In the genomic region with DNA sequence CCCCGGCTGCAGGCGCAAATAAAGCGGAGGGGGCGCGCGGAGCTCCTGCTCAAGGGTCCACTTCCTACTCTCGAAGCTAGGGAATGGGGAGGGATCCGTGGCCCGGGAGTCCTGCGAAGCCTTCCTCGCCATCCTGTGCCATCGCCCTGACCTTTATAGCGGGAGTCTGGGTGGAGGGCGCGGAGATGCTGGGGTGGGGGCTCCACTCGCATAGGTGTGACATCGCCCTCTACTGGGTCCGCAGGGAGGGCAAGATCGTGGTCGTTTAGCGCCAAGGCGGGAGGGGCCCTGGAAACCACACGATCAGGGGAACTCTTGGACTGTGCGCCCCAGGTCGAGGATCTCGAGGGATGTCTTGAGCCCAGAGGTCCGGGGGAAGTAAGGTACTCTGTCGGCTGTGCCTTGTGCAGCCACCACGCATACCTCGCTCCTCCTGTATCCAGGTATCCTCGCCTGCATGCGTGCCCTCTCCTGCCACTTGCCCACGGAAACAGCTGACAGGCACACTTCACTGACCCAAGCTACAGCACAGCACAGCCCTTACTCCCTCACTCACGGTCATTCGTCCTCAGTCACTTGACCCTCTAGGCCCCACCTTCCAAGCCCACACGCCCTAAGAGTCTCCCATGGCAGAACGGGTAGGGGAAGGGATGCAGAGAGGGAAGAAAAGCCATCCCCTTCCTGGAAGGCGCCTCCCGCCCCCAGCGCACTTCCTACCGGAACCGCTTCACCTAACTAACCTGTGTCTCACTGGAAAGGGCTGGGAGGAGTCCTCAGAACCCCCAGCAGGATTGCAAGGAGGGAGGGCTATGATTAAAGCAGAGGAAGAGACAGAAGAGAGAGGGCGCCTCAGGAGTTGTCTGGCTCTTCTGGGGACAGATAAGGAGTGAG, we compare ENCODE assay signal across 8 cellular contexts. TPM values are rescaled to one million over a fixed set of nuclear protein-coding genes. Genes with fewer than 3 reads are reported as not detected.
A peak's percentile ranks its signal among the peaks of the same experiment; 100 is the strongest.
DNase-seq lines count a peak whose midpoint lies in the region; ATAC-seq and TF ChIP-seq lines count a peak whose summit lies in the region.

No MANE protein-coding gene starts in this region.

- no peaks in the 10 kb centered on the region for H4K20me1 ChIP-seq in neural cell (ENCODE audit: insufficient read depth)

- no peak overlapping the region for H2AFZ ChIP-seq in neural cell (ENCODE audit: low read depth, low read length)

- TF ChIP-seq RAD21 in neural cell (conservative IDR thresholded peaks at IDR 0.05), result no peak

- H3K79me2 ChIP-seq in neural cell (replicated peaks; ENCODE audit: insufficient read depth, low read length), result no peaks in the 10 kb centered on the region

- ATAC-seq in HG02870 (IDR thresholded peaks at IDR 0.05; ENCODE audit: unreplicated experiment), result no peak
- ATAC-seq in HG03565 (IDR thresholded peaks at IDR 0.05; ENCODE audit: unreplicated experiment), result no peak

- H3K4me3 ChIP-seq in BE2C (ENCODE audit: low read depth, low read length) (peak overlapping the region; percentile 43), epithelial cell of proximal tubule (ENCODE audit: low read depth, low read length) (peak overlapping the region; percentile 66), neural cell (ENCODE audit: low read length) (peak overlapping the region; percentile 48)

- H3K4me2 ChIP-seq in neural cell (ENCODE audit: low read length), result no peak overlapping the region

- TF ChIP-seq CTCF in BE2C (IDR thresholded peaks at IDR 0.05; ENCODE audit: low read depth, low read length) (peak; percentile 51), epithelial cell of proximal tubule (conservative IDR thresholded peaks at IDR 0.05; ENCODE audit: low read depth, low read length) (peak; percentile 44), neural cell (IDR thresholded peaks at IDR 0.05; ENCODE audit: poor library complexity, severe bottlenecking) (peak; percentile 58)

- no peaks in the 10 kb centered on the region for H3K27me3 ChIP-seq in BE2C
- H3K27me3 ChIP-seq in neural cell (ENCODE audit: insufficient read depth, low read depth, low read length), result no peaks in the 10 kb centered on the region

- H3K36me3 ChIP-seq in BE2C, result peaks cover 12% of the 10 kb centered on the region; the same call in 1 of the 2 replicates
- no peaks in the 10 kb centered on the region for H3K36me3 ChIP-seq in neural cell (ENCODE audit: insufficient read depth, low read length)

- in situ Hi-C loops in G401 (cut with HindIII; ENCODE audit: low sequenced_read_pairs), result no loop called here

- H3K9me2 ChIP-seq in neural cell (ENCODE audit: insufficient read depth, low read length), result no peaks in the 10 kb centered on the region

- H3K9me3 ChIP-seq in BE2C (no peaks in the 10 kb centered on the region), neural cell (ENCODE audit: low read length) (no peaks in the 10 kb centered on the region)

- TF ChIP-seq EP300 in neural cell (conservative IDR thresholded peaks at IDR 0.05; ENCODE audit: poor library complexity, severe bottlenecking), result no peak

- H3K27ac ChIP-seq in neural cell (ENCODE audit: low read length), result no peak overlapping the region

- peaks cover 6% of the 10 kb centered on the region for H3K4me1 ChIP-seq in BE2C

- H3F3A ChIP-seq in neural cell (ENCODE audit: insufficient read depth, low read length, poor library complexity, severe bottlenecking), result no peaks in the 10 kb centered on the region

- DNase-seq in BE2C, result peak; percentile 43
- DNase-seq in NCI-H1092 (lab: John Stamatoyannopoulos, UW), result peak; percentile 43
- DNase-seq in epithelial cell of proximal tubule (ENCODE audit: low read depth), result no peak
- DNase-seq in G401 (ENCODE audit: low spot score), result no peak
- DNase-seq in HPDE6-E6E7 (ENCODE audit: extremely low spot score), result no peak

- peak overlapping the region; percentile 41 for H3K9ac ChIP-seq in neural cell (ENCODE audit: low read length)

TF ChIP-seq in neural cell, 6 proteins besides CTCF, POLR2A, EP300 and RAD21:
- TF ChIP-seq MXI1 (conservative IDR thresholded peaks at IDR 0.05; ENCODE audit: poor library complexity, severe bottlenecking), result no peak
- TF ChIP-seq EZH2 (IDR thresholded peaks at IDR 0.05; ENCODE audit: borderline replicate concordance, insufficient read depth, low read length, poor library complexity, severe bottlenecking), result no peak
- TF ChIP-seq SMC3 (conservative IDR thresholded peaks at IDR 0.05; ENCODE audit: poor library complexity), result no peak
- TF ChIP-seq, protein P1, sequence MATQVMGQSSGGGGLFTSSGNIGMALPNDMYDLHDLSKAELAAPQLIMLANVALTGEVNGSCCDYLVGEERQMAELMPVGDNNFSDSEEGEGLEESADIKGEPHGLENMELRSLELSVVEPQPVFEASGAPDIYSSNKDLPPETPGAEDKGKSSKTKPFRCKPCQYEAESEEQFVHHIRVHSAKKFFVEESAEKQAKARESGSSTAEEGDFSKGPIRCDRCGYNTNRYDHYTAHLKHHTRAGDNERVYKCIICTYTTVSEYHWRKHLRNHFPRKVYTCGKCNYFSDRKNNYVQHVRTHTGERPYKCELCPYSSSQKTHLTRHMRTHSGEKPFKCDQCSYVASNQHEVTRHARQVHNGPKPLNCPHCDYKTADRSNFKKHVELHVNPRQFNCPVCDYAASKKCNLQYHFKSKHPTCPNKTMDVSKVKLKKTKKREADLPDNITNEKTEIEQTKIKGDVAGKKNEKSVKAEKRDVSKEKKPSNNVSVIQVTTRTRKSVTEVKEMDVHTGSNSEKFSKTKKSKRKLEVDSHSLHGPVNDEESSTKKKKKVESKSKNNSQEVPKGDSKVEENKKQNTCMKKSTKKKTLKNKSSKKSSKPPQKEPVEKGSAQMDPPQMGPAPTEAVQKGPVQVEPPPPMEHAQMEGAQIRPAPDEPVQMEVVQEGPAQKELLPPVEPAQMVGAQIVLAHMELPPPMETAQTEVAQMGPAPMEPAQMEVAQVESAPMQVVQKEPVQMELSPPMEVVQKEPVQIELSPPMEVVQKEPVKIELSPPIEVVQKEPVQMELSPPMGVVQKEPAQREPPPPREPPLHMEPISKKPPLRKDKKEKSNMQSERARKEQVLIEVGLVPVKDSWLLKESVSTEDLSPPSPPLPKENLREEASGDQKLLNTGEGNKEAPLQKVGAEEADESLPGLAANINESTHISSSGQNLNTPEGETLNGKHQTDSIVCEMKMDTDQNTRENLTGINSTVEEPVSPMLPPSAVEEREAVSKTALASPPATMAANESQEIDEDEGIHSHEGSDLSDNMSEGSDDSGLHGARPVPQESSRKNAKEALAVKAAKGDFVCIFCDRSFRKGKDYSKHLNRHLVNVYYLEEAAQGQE (IDR thresholded peaks at IDR 0.05; ENCODE audit: borderline replicate concordance), result no peak
- TF ChIP-seq POLR2AphosphoS5 (IDR thresholded peaks at IDR 0.05), result no peak
- TF ChIP-seq TAF1 (IDR thresholded peaks at IDR 0.05; ENCODE audit: low read depth), result no peak

RNA-seq across cellular contexts. Expression of a gene that starts 22.7 kb away (rescaled TPM):
- 28.9 TPM for polyA plus RNA-seq in BE2C (2012; ENCODE audit: insufficient read depth, insufficient read length, low read depth)
- 0.07 and 0.92 TPM in 2 replicates for total RNA-seq in epithelial cell of proximal tubule
- polyA plus RNA-seq in neural cell, result 4.3 and 5.9 TPM in 2 replicates
- 6.6 and 8.1 TPM in 2 replicates for polyA minus RNA-seq in neural cell
- total RNA-seq in G401 (2014; rRNA removed; shearing (Covaris generic)), result 2.8 and 3.9 TPM in 2 replicates

Comparison
In these comparisons a context has a peak if more than half of its experiments do, and no peak if none do; other contexts are left out.
1. DNase-seq: peak in BE2C (single experiment) and NCI-H1092 (single experiment); none in epithelial cell of proximal tubule (single experiment), G401 (single experiment) and HPDE6-E6E7 (single experiment).
2. Peak in every context shown above with its lines, with median percentiles within 50 percentile points of each other: H3K4me3 ChIP-seq and CTCF ChIP-seq.